Comparison of ENCODE assay signal across 8 cellular contexts in the genomic region with DNA sequence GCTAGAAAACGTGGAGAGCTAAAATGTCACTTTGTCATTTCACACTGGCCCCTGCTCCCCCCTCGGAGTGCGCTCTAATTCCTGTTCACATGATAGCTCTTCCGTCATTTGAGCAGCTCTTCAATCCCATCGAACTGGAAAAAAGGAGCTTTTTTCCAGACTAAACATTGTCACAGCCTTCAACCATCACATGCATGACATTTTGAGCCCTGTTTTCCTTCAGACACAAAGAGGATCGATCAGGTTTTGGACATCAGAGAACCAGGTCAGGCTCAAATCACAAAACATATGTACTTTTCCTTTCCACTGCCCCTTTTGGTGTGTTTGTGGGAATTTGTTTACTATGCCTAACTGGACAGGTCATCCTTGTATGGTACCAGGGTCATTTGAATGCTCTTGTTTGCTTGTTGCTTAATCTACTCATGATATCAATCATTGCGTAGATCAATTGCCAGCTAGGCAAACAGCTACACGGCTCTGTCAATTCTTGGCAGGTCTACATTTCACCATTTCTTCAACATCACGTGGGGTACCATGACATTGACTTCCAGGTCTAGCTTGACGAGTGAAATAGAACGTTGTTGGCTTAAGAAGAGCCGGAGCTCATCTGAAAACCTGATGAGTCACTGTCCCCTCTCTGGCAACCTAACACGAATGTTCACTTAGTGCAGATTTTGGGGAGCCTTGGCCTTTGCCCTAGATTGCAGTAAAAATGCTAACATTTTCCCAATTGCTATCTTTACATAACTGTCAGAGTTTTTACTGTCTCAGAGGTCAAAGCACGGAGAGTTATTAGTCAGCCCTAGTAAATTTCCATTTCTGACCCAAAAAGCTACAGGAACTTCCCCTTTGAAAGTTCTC.
DNase-seq lines count a peak whose midpoint lies in the region; ATAC-seq and TF ChIP-seq lines count a peak whose summit lies in the region.
"Had no signal": no experiment of that assay in that cellular context is flagged by ENCODE, and none has a peak within 500 bp of the region (broad histone marks: within the 10 kb centered on the region; RNA-seq: fewer than 3 reads in every experiment).

No MANE protein-coding gene starts in this region.

- ATAC-seq in HG02610 (IDR thresholded peaks at IDR 0.05; ENCODE audit: unreplicated experiment) (peak; percentile 50), omental fat pad (ENCODE audit: low FRiP score) (peak; percentile 68), HG03025 (IDR thresholded peaks at IDR 0.05; ENCODE audit: low FRiP score, unreplicated experiment) (no peak)

- DNase-seq in GM13977 (ENCODE audit: low spot score) (peak; percentile 43), SIG-M5 (lab: John Stamatoyannopoulos, UW) (peak; percentile 35), omental fat pad (ENCODE audit: low spot score) (no peak), inferior parietal cortex (ENCODE audit: extremely low spot score) (no peak), KG1 (lab: John Stamatoyannopoulos, UW) (no peak)
- DNase-seq: DND-41 had no signal

- TF ChIP-seq CTCF in GM13977 (IDR thresholded peaks at IDR 0.05; ENCODE audit: extremely low read depth, insufficient read depth, missing control alignments), result no peak
- TF ChIP-seq CTCF in omental fat pad (IDR thresholded peaks at IDR 0.05), result no peak

- in situ Hi-C loops in GM13977 (cut with MboI; ENCODE audit: low pct_unique_long_range_greater_than_20kb, low sequenced_read_pairs, unreplicated experiment), result no loop called here

Comparison
In these comparisons a context has a peak if more than half of its experiments do, and no peak if none do; other contexts are left out.
1. DNase-seq: peak in GM13977 (single experiment) and SIG-M5 (single experiment); none in omental fat pad (single experiment), inferior parietal cortex (single experiment) and KG1 (single experiment).